In genomic region chr7:39621784-39622411, GRCh38 we compare ENCODE assay signal across 8 cellular contexts. TPM values are rescaled to one million over a fixed set of nuclear protein-coding genes. Genes with fewer than 3 reads are reported as not detected.
A peak's percentile ranks its signal among the peaks of the same experiment; 100 is the strongest.
DNase-seq lines count a peak whose midpoint lies in the region; ATAC-seq and TF ChIP-seq lines count a peak whose summit lies in the region.

No MANE protein-coding gene starts in this region.

- no peaks in the 10 kb centered on the region for H3K27me3 Mint-ChIP-seq in type B pancreatic cell

- peaks cover 51% of the 10 kb centered on the region for H3K4me1 ChIP-seq in left ventricle myocardium inferior
- peaks cover 17% of the 10 kb centered on the region for H3K4me1 ChIP-seq in ectodermal cell (ENCODE audit: control insufficient read depth, insufficient read depth, low read length)

- no peaks in the 10 kb centered on the region for H3K9me3 Mint-ChIP-seq in type B pancreatic cell

- peaks cover 36% of the 10 kb centered on the region for H3K4me1 Mint-ChIP-seq in type B pancreatic cell (ENCODE audit: unreplicated experiment)

- 92 to 96% methylated on average over 1 of the region's 1 CpG for WGBS in ectodermal cell, 2 experiments

- ATAC-seq in left cardiac atrium: no peak
- no peak for ATAC-seq in GM18519 (IDR thresholded peaks at IDR 0.05; ENCODE audit: low FRiP score, unreplicated experiment)
- no peak for ATAC-seq in GM19035 (IDR thresholded peaks at IDR 0.05; ENCODE audit: unreplicated experiment)

- H3K4me3 Mint-ChIP-seq in type B pancreatic cell: peak overlapping the region; percentile 91

- H3K4me3 ChIP-seq in left ventricle myocardium inferior (peak overlapping the region; percentile 93), ectodermal cell (ENCODE audit: insufficient read depth, low read depth, low read length) (peak overlapping the region; percentile 91)

- intact Hi-C loops in left ventricle myocardium inferior (cut with micrococcal nuclease) (loop anchor here (10.0 kb wide), 1 partner anchor 113 kb away; no protein-coding TSS in a partner anchor), left cardiac atrium (cut with DNase I) (loop anchor here in 1 of 2 donors (5.0 kb wide), 1 partner anchor 110 kb away; no protein-coding TSS in a partner anchor)

- H3K27ac Mint-ChIP-seq in type B pancreatic cell: peak overlapping the region; percentile 93

- DNase-seq in left ventricle myocardium inferior (no peak), left cardiac atrium (no peak), NAMALWA (ENCODE audit: low spot score) (peak; percentile 71), type B pancreatic cell (ENCODE audit: extremely low spot score, unreplicated experiment) (no peak)
- DNase-seq in effector CD4-positive, alpha-beta T cell: no peak

- H3K27ac ChIP-seq in left ventricle myocardium inferior (replicated peaks): peak overlapping the region; percentile 93
- H3K27ac ChIP-seq in ectodermal cell (ENCODE audit: insufficient read depth, low read depth, low read length, poor library complexity, severe bottlenecking): no peak overlapping the region

- H3K36me3 ChIP-seq in left ventricle myocardium inferior (no peaks in the 10 kb centered on the region), ectodermal cell (ENCODE audit: control insufficient read depth, insufficient read depth, low read length) (no peaks in the 10 kb centered on the region)

- H3K36me3 Mint-ChIP-seq in type B pancreatic cell: peaks cover 7% of the 10 kb centered on the region

- no peaks in the 10 kb centered on the region for H3K9me3 ChIP-seq in left ventricle myocardium inferior (replicated peaks)
- no peaks in the 10 kb centered on the region for H3K9me3 ChIP-seq in ectodermal cell (ENCODE audit: control insufficient read depth, low read length)

- no peak for TF ChIP-seq CTCF in left ventricle myocardium inferior (IDR thresholded peaks at IDR 0.05; ENCODE audit: borderline replicate concordance)
- TF ChIP-seq CTCF in type B pancreatic cell (conservative IDR thresholded peaks at IDR 0.05): no peak

- H3K27me3 ChIP-seq in left ventricle myocardium inferior (ENCODE audit: low read depth) (no peaks in the 10 kb centered on the region), ectodermal cell (ENCODE audit: control insufficient read depth, insufficient read depth, low read length, poor library complexity, severe bottlenecking) (no peaks in the 10 kb centered on the region)

RNA-seq across cellular contexts. Expression of gene RALA, which starts 1.5 kb away (rescaled TPM):
- total RNA-seq in left ventricle myocardium inferior (29.1 TPM), left cardiac atrium (10 to 100 TPM; 21.6 to 22.6 TPM), type B pancreatic cell (ENCODE audit: low replicate concordance) (42.6 and 44.1 TPM in 2 replicates)
- 62.0 TPM for polyA plus RNA-seq in ectodermal cell (2013, experiment 1 of 4)
- polyA plus RNA-seq in ectodermal cell (2013, experiment 2 of 4): 63.7 TPM
- polyA plus RNA-seq in ectodermal cell (2013, experiment 3 of 4): 45.8 TPM
- 51.4 TPM for polyA plus RNA-seq in ectodermal cell (2013, experiment 4 of 4)

RNA-seq across cellular contexts. Expression of gene YAE1, which starts 55.7 kb away (rescaled TPM):
- total RNA-seq in left ventricle myocardium inferior: 18.6 TPM
- 10 to 100 TPM; 14.6 to 20.4 TPM for total RNA-seq in left cardiac atrium
- polyA plus RNA-seq in ectodermal cell (2013, experiment 1 of 4): 38.0 TPM
- polyA plus RNA-seq in ectodermal cell (2013, experiment 2 of 4): 52.9 TPM
- 45.4 TPM for polyA plus RNA-seq in ectodermal cell (2013, experiment 3 of 4)
- 48.9 TPM for polyA plus RNA-seq in ectodermal cell (2013, experiment 4 of 4)
- total RNA-seq in type B pancreatic cell (ENCODE audit: low replicate concordance): 24.2 and 37.2 TPM in 2 replicates
